In genomic region chr7:97006146-97006950, GRCh38 we compare ENCODE assay signal across 9 cellular contexts. TPM values are rescaled to one million over a fixed set of nuclear protein-coding genes. Genes with fewer than 3 reads are reported as not detected.
DNase-seq lines count a peak whose midpoint lies in the region; ATAC-seq and TF ChIP-seq lines count a peak whose summit lies in the region.
"Had no signal": no experiment of that assay in that cellular context is flagged by ENCODE, and none has a peak within 500 bp of the region (broad histone marks: within the 10 kb centered on the region; RNA-seq: fewer than 3 reads in every experiment).

No MANE protein-coding gene starts in this region.

- H3K27me3 Mint-ChIP-seq in T-helper 1 cell treated with Interleukin-12 subunit alpha and Interleukin-12 subunit beta and Interleukin-4 antibody, amounts not matched to agents 30 μg/mL and 1 μg/mL, for 36 hours (ENCODE audit: low read depth): peaks cover 88% of the 10 kb centered on the region
- peaks cover 100% of the 10 kb centered on the region for H3K27me3 Mint-ChIP-seq in nephron progenitor cell (ENCODE audit: low read depth, poor library complexity)

- H2AFZ ChIP-seq in ACC112 (ENCODE audit: low read length, unreplicated experiment): peak overlapping the region; percentile 80

- no peak overlapping the region for H3K27ac ChIP-seq in ACC112 (ENCODE audit: low read depth, low read length)
- no peak overlapping the region for H3K27ac ChIP-seq in HUES64 (ENCODE audit: low read depth, low read length)
- H3K27ac ChIP-seq: adrenal gland had no signal

- peak overlapping the region; percentile 83 for H3K4me3 ChIP-seq in ACC112 (ENCODE audit: low read depth, low read length)
- peak overlapping the region; percentile 52 for H3K4me3 ChIP-seq in HUES64 (ENCODE audit: low read length)

- H3K9ac ChIP-seq in HUES64 (ENCODE audit: low read depth, low read length): peak overlapping the region; percentile 29; the same call in 1 of the 2 replicates

- peak; percentile 68 for ATAC-seq in GM19035 (IDR thresholded peaks at IDR 0.05; ENCODE audit: unreplicated experiment)

- H3K4me1 Mint-ChIP-seq in T-helper 1 cell treated with Interleukin-12 subunit alpha and Interleukin-12 subunit beta and Interleukin-4 antibody, amounts not matched to agents 30 μg/mL and 1 μg/mL, for 36 hours (ENCODE audit: low read depth): peaks cover 2% of the 10 kb centered on the region
- H3K4me1 Mint-ChIP-seq in nephron progenitor cell: peaks cover 14% of the 10 kb centered on the region

- TF ChIP-seq POLR2A in erythroblast (IDR thresholded peaks at IDR 0.05; ENCODE audit: low read length): no peak

- H3K4me1 ChIP-seq in ACC112 (ENCODE audit: control insufficient read depth, insufficient read depth, low read length, unreplicated experiment): no peaks in the 10 kb centered on the region
- peaks cover 19% of the 10 kb centered on the region for H3K4me1 ChIP-seq in HUES64 (ENCODE audit: insufficient read depth, low read length)

- H3K27me3 ChIP-seq in ACC112 (ENCODE audit: insufficient read depth, low read length): peaks cover 9% of the 10 kb centered on the region
- peaks cover 96% of the 10 kb centered on the region for H3K27me3 ChIP-seq in HUES64 (ENCODE audit: insufficient read depth, low read length)

- under 1% methylated on average over 77 of the region's 79 CpGs for WGBS in HUES64

- peaks cover 2% of the 10 kb centered on the region for H3K36me3 Mint-ChIP-seq in T-helper 1 cell treated with Interleukin-12 subunit alpha and Interleukin-12 subunit beta and Interleukin-4 antibody, amounts not matched to agents 30 μg/mL and 1 μg/mL, for 36 hours (ENCODE audit: low read depth)
- no peaks in the 10 kb centered on the region for H3K36me3 Mint-ChIP-seq in nephron progenitor cell (ENCODE audit: low read depth)

- H3K4me3 Mint-ChIP-seq in T-helper 1 cell treated with Interleukin-12 subunit alpha and Interleukin-12 subunit beta and Interleukin-4 antibody, amounts not matched to agents 30 μg/mL and 1 μg/mL, for 36 hours: peak overlapping the region; percentile 57
- peak overlapping the region; percentile 80 for H3K4me3 Mint-ChIP-seq in nephron progenitor cell

- H3K36me3 ChIP-seq in ACC112 (ENCODE audit: insufficient read depth, low read length): no peaks in the 10 kb centered on the region
- no peaks in the 10 kb centered on the region for H3K36me3 ChIP-seq in HUES64 (ENCODE audit: insufficient read depth, low read length)
- H3K36me3 ChIP-seq: adrenal gland had no signal

- H3K27ac Mint-ChIP-seq in T-helper 1 cell treated with Interleukin-12 subunit alpha and Interleukin-12 subunit beta and Interleukin-4 antibody, amounts not matched to agents 30 μg/mL and 1 μg/mL, for 36 hours: no peak overlapping the region
- H3K27ac Mint-ChIP-seq in nephron progenitor cell: no peak overlapping the region

- DNase-seq in erythroblast (lab: John Stamatoyannopoulos, UW) (peak; percentile 8 to 30), nephron progenitor cell (peak; percentile 74), cortex of kidney (lab: John Stamatoyannopoulos, UW) (no peak), KG1 (lab: John Stamatoyannopoulos, UW) (no peak)

- H3K9me3 ChIP-seq in HUES64 (ENCODE audit: insufficient read depth, low read depth, low read length): no peaks in the 10 kb centered on the region
- H3K9me3 ChIP-seq: adrenal gland had no signal

- no peaks in the 10 kb centered on the region for H3K9me3 Mint-ChIP-seq in T-helper 1 cell treated with Interleukin-12 subunit alpha and Interleukin-12 subunit beta and Interleukin-4 antibody, amounts not matched to agents 30 μg/mL and 1 μg/mL, for 36 hours
- H3K9me3 Mint-ChIP-seq in nephron progenitor cell: peaks cover 4% of the 10 kb centered on the region

- no peak for TF ChIP-seq CTCF in nephron progenitor cell (IDR thresholded peaks at IDR 0.05)

- no peaks in the 10 kb centered on the region for H3K79me2 ChIP-seq in ACC112 (ENCODE audit: control insufficient read depth, insufficient read depth, low read length, unreplicated experiment)

RNA-seq across cellular contexts. Expression of gene DLX6, which starts 1.0 kb away (rescaled TPM):
- 0.10 TPM for polyA plus RNA-seq in HUES64 (2013, experiment 1 of 2)
- not detected for polyA plus RNA-seq in HUES64 (2013, experiment 2 of 2)
- polyA plus RNA-seq: adrenal gland had no signal

RNA-seq across cellular contexts. Expression of gene DLX5, which starts 18.3 kb away (rescaled TPM):
- 1.0 TPM for polyA plus RNA-seq in HUES64 (2013, experiment 1 of 2)
- 0.57 TPM for polyA plus RNA-seq in HUES64 (2013, experiment 2 of 2)

Comparison
In these comparisons a context has a peak if more than half of its experiments do, and no peak if none do; other contexts are left out.
1. DNase-seq: peak in erythroblast (2 of 2) and nephron progenitor cell (single experiment); none in cortex of kidney (single experiment) and KG1 (single experiment).